ENCODE assay signal across 2 cellular contexts in the genomic region with DNA sequence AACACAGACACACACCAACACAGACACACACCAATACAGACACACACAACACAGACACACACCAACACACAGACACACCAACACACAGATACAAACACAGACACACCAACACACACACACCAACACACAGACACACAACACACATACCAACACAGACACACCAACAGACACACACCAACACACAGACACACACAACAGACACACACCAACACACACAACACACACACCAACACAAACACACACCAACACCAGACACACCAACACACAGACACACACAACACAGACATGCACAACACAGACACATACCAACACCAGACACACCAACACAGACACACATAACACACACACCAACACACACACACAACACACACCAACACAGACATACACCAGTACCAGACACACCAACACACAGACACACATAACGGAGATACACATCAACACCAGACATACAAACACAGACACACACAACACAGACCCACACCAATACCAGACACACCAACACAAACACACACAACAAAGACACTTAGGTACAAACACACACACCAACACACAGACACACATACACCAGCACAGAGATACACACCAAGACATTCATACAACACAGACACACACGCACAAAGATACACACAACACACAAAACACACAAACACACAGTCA.
A peak's percentile ranks its signal among the peaks of the same experiment; 100 is the strongest.
TF ChIP-seq lines count a peak whose summit lies in the region.

No MANE protein-coding gene starts in this region.

TF ChIP-seq in HEK293, 187 proteins besides CTCF, POLR2A, EP300 and RAD21 (continues in another document):
- TF ChIP-seq, protein P1, sequence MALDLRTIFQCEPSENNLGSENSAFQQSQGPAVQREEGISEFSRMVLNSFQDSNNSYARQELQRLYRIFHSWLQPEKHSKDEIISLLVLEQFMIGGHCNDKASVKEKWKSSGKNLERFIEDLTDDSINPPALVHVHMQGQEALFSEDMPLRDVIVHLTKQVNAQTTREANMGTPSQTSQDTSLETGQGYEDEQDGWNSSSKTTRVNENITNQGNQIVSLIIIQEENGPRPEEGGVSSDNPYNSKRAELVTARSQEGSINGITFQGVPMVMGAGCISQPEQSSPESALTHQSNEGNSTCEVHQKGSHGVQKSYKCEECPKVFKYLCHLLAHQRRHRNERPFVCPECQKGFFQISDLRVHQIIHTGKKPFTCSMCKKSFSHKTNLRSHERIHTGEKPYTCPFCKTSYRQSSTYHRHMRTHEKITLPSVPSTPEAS (tag by site-specific recombination; IDR thresholded peaks at IDR 0.05) = peak; percentile 47; the same call in 1 of the 2 replicates
- TF ChIP-seq ZFHX2 (tag by site-specific recombination; conservative IDR thresholded peaks at IDR 0.05) (no peak), ZNF132 (tag by site-specific recombination; IDR thresholded peaks at IDR 0.05; ENCODE audit: borderline replicate concordance) (no peak), ZNF169 (tag by site-specific recombination; IDR thresholded peaks at IDR 0.05) (no peak), ZNF292 (tag by site-specific recombination; IDR thresholded peaks at IDR 0.05; ENCODE audit: borderline replicate concordance, low read depth) (no peak), ZNF423 (tag by site-specific recombination; IDR thresholded peaks at IDR 0.05) (no peak), ZNF707 (tag by site-specific recombination; IDR thresholded peaks at IDR 0.05) (no peak), ZNF24 (tag by site-specific recombination; IDR thresholded peaks at IDR 0.05) (no peak), ZNF501 (tag by site-specific recombination; IDR thresholded peaks at IDR 0.05) (no peak), ZNF433 (tag by site-specific recombination; IDR thresholded peaks at IDR 0.05; ENCODE audit: low read depth) (no peak), ZNF449 (tag by site-specific recombination; IDR thresholded peaks at IDR 0.05) (no peak), ZNF112 (tag by site-specific recombination; IDR thresholded peaks at IDR 0.05) (no peak; the same call in 1 of the 2 replicates), ZBTB48 (tag by site-specific recombination; IDR thresholded peaks at IDR 0.05) (no peak), ZNF670 (tag by site-specific recombination; IDR thresholded peaks at IDR 0.05; ENCODE audit: low read depth) (0 out of 2 replicates have a peak, but pooled peaks have one; percentile 63), ZNF48 (tag by site-specific recombination; IDR thresholded peaks at IDR 0.05) (no peak), ZNF747 (tag by site-specific recombination; IDR thresholded peaks at IDR 0.05) (no peak), ZNF221 (tag by site-specific recombination; IDR thresholded peaks at IDR 0.05; ENCODE audit: borderline replicate concordance) (no peak), ZNF768 (tag by site-specific recombination; IDR thresholded peaks at IDR 0.05) (no peak), ZNF184 (tag by site-specific recombination; IDR thresholded peaks at IDR 0.05) (no peak), ZSCAN16 (tag by site-specific recombination; IDR thresholded peaks at IDR 0.05) (no peak), ZNF561 (tag by site-specific recombination; IDR thresholded peaks at IDR 0.05; ENCODE audit: borderline replicate concordance) (no peak), ZNF155 (tag by site-specific recombination; IDR thresholded peaks at IDR 0.05) (peak; percentile 63; the same call in 1 of the 2 replicates), YY2 (tag by site-specific recombination; IDR thresholded peaks at IDR 0.05) (no peak), ZNF391 (tag by site-specific recombination; IDR thresholded peaks at IDR 0.05; ENCODE audit: borderline replicate concordance, low read depth) (no peak), ZNF121 (tag by site-specific recombination; IDR thresholded peaks at IDR 0.05) (no peak), PRDM1 (tag by site-specific recombination; IDR thresholded peaks at IDR 0.05) (no peak), OSR2 (tag by site-specific recombination; IDR thresholded peaks at IDR 0.05) (no peak), KLF9 (tag by site-specific recombination; IDR thresholded peaks at IDR 0.05; ENCODE audit: low read depth) (no peak), ZNF10 (tag by site-specific recombination; IDR thresholded peaks at IDR 0.05) (no peak), ZNF621 (tag by site-specific recombination; IDR thresholded peaks at IDR 0.05) (peak; percentile 64), BCL11A (tag by site-specific recombination; IDR thresholded peaks at IDR 0.05; ENCODE audit: low read depth) (no peak), GLI4 (tag by site-specific recombination; IDR thresholded peaks at IDR 0.05) (no peak; the same call in 1 of the 2 replicates), ZNF76 (tag by site-specific recombination; IDR thresholded peaks at IDR 0.05; ENCODE audit: borderline replicate concordance, low read depth) (no peak), SP3 (tag by site-specific recombination; IDR thresholded peaks at IDR 0.05) (no peak), ZNF529 (tag by site-specific recombination; IDR thresholded peaks at IDR 0.05; ENCODE audit: insufficient replicate concordance) (no peak), ZNF571 (tag by site-specific recombination; IDR thresholded peaks at IDR 0.05) (0 out of 2 replicates have a peak, but pooled peaks have one; percentile 72), MYNN (tag by site-specific recombination; IDR thresholded peaks at IDR 0.05; ENCODE audit: borderline replicate concordance) (no peak), ZNF140 (tag by site-specific recombination; IDR thresholded peaks at IDR 0.05) (no peak), ZNF311 (tag by site-specific recombination; IDR thresholded peaks at IDR 0.05; ENCODE audit: borderline replicate concordance) (no peak), ZNF138 (tag by site-specific recombination; IDR thresholded peaks at IDR 0.05; ENCODE audit: borderline replicate concordance) (no peak), GLIS2 (tag by site-specific recombination; IDR thresholded peaks at IDR 0.05) (no peak), ZNF521 (tag by site-specific recombination; IDR thresholded peaks at IDR 0.05) (peak; percentile 35; the same call in 1 of the 2 replicates), ZNF658 (tag by site-specific recombination; IDR thresholded peaks at IDR 0.05) (no peak)

TF ChIP-seq in GM12878, 131 proteins besides CTCF, POLR2A, EP300 and RAD21:
- TF ChIP-seq MTA3 (IDR thresholded peaks at IDR 0.05; ENCODE audit: borderline replicate concordance, low read length) (no peak), NRF1 (conservative IDR thresholded peaks at IDR 0.05; ENCODE audit: low read depth, low read length) (no peak), NR2C2 (IDR thresholded peaks at IDR 0.05; ENCODE audit: borderline replicate concordance, control insufficient read depth, insufficient read length, low read depth) (peak; percentile 41), ESRRA (IDR thresholded peaks at IDR 0.05; ENCODE audit: low read length) (no peak)
